In the genomic region with DNA sequence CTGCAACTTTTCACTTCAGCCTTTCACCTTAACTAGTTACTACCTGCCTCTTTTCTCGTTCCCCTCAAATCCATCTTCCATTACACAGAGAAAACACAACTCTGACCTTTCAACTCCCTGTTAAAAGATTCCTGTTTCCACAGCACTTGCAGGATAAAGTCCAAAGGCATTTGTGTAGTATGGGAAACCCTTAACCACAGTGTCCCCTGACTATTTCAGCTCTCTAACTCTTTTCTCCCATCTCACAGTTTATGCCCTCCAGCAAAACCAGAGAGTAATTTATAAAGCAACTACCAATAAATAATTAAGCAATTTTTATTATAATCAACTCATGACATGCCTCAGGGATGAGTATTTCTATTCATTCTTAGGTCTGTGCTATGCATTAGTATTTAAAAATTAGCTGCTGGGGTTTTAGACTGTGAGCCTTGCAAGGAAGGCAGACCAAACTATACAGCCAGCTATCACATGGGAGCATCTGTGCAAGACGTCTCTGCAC, we compare ENCODE assay signal across 25 cellular contexts. TPM values are rescaled to one million over a fixed set of nuclear protein-coding genes. Genes with fewer than 3 reads are reported as not detected.
A peak's percentile ranks its signal among the peaks of the same experiment; 100 is the strongest.
DNase-seq lines count a peak whose midpoint lies in the region; ATAC-seq and TF ChIP-seq lines count a peak whose summit lies in the region.
"Had no signal": no experiment of that assay in that cellular context is flagged by ENCODE, and none has a peak within 500 bp of the region (broad histone marks: within the 10 kb centered on the region; RNA-seq: fewer than 3 reads in every experiment).

No MANE protein-coding gene starts in this region.

- no peaks in the 10 kb centered on the region for H3K27me3 Mint-ChIP-seq in neural progenitor cell (ENCODE audit: insufficient read depth, low read depth)
- peaks cover 13% of the 10 kb centered on the region for H3K27me3 Mint-ChIP-seq in CD8-positive, alpha-beta T cell (ENCODE audit: low read depth)

- H3K9ac ChIP-seq in neural progenitor cell = no peak overlapping the region

- H3K4me1 ChIP-seq in neural progenitor cell = peaks cover 7% of the 10 kb centered on the region
- no peaks in the 10 kb centered on the region for H3K4me1 ChIP-seq in CD8-positive, alpha-beta T cell (ENCODE audit: insufficient read depth, low read length)
- H3K4me1 ChIP-seq: left lung had no signal

- H3K9me3 Mint-ChIP-seq in neural progenitor cell = peaks cover 4% of the 10 kb centered on the region
- no peaks in the 10 kb centered on the region for H3K9me3 Mint-ChIP-seq in CD8-positive, alpha-beta T cell
- no peaks in the 10 kb centered on the region for H3K9me3 Mint-ChIP-seq in stimulated activated effector memory CD8-positive, alpha-beta T cell treated with anti-CD3 and anti-CD28 coated beads, Interleukin-12 subunit alpha, Interleukin-12 subunit beta, amount 100 ng/mL, for 72 hours
- H3K9me3 Mint-ChIP-seq: activated T-helper 2 cell treated with anti-CD3 and anti-CD28 coated beads, Interferon-gamma antibody, Interleukin-2, Interleukin-4, amounts not matched to agents 10 μg/mL and 5 μg/mL and 100 μg/mL, durations not matched to agents 14 hours and 24 hours and 36 hours; naive B cell had no signal

- H2AFZ ChIP-seq in neural progenitor cell (replicated peaks) = peak overlapping the region; percentile 7

- no peak overlapping the region for H3K27ac Mint-ChIP-seq in neural progenitor cell
- no peak overlapping the region for H3K27ac Mint-ChIP-seq in CD8-positive, alpha-beta T cell
- H3K27ac Mint-ChIP-seq in stimulated activated effector memory CD8-positive, alpha-beta T cell treated with anti-CD3 and anti-CD28 coated beads, Interleukin-12 subunit alpha, Interleukin-12 subunit beta, amount 100 ng/mL, for 72 hours = no peak overlapping the region
- H3K27ac Mint-ChIP-seq: activated naive CD8-positive, alpha-beta T cell; activated T-helper 2 cell treated with anti-CD3 and anti-CD28 coated beads, Interferon-gamma antibody, Interleukin-2, Interleukin-4, amounts not matched to agents 10 μg/mL and 5 μg/mL and 100 μg/mL, durations not matched to agents 14 hours and 24 hours and 36 hours; naive B cell had no signal

- DNase-seq in HuH-7.5 (ENCODE audit: low spot score) = peak; percentile 15
- DNase-seq in NCI-H146 (lab: John Stamatoyannopoulos, UW) = peak; percentile 17
- DNase-seq in epithelial cell of proximal tubule (ENCODE audit: low read depth) = peak; percentile 6
- no peak for DNase-seq in neural progenitor cell (ENCODE audit: low spot score)
- DNase-seq in CD8-positive, alpha-beta T cell = no peak
- DNase-seq in stimulated activated effector memory CD8-positive, alpha-beta T cell treated with anti-CD3 and anti-CD28 coated beads, Interleukin-12 subunit alpha, Interleukin-12 subunit beta, amount 100 ng/mL, for 72 hours (ENCODE audit: low spot score in 2 of 2) = no peak
- DNase-seq: activated CD4-positive, alpha-beta T cell treated with anti-CD3 and anti-CD28 coated beads, Interleukin-2, amount 50 U/mL, for 4 hours; activated CD8-positive, alpha-beta memory T cell treated with anti-CD3 and anti-CD28 coated beads, Interleukin-2, amount 50 U/mL, for 48 hours; cerebellar nuclear complex; HCEC 1CT; head of caudate nucleus; left lung; naive B cell; pancreas; right cardiac atrium; stimulated activated CD4-positive, alpha-beta T cell treated with anti-CD3 and anti-CD28 coated beads, Interleukin-4, amount 100 ng/mL, for 4 hours; stimulated activated naive CD8-positive, alpha-beta T cell treated with anti-CD3 and anti-CD28 coated beads, Interleukin-15, Interleukin-2, amounts not matched to agents 100 U/mL and 50 U/mL, for 24 hours; T-helper 9 cell had no signal

- no peak overlapping the region for H3K4me3 Mint-ChIP-seq in neural progenitor cell
- no peak overlapping the region for H3K4me3 Mint-ChIP-seq in CD8-positive, alpha-beta T cell
- no peak overlapping the region for H3K4me3 Mint-ChIP-seq in stimulated activated effector memory CD8-positive, alpha-beta T cell treated with anti-CD3 and anti-CD28 coated beads, Interleukin-12 subunit alpha, Interleukin-12 subunit beta, amount 100 ng/mL, for 72 hours
- H3K4me3 Mint-ChIP-seq: activated naive CD8-positive, alpha-beta T cell; naive B cell had no signal

- ATAC-seq in CD8-positive, alpha-beta T cell = no peak
- no peak for ATAC-seq in HG03175 (IDR thresholded peaks at IDR 0.05; ENCODE audit: unreplicated experiment)
- ATAC-seq in stimulated activated effector memory CD8-positive, alpha-beta T cell treated with anti-CD3 and anti-CD28 coated beads, Interleukin-12 subunit alpha, Interleukin-12 subunit beta, amount 100 ng/mL, for 72 hours = no peak
- ATAC-seq: left lung; right cardiac atrium; stimulated activated naive CD8-positive, alpha-beta T cell treated with anti-CD3 and anti-CD28 coated beads, Interleukin-15, Interleukin-2, amounts not matched to agents 100 U/mL and 50 U/mL, for 24 hours had no signal

- peaks cover 17% of the 10 kb centered on the region for H3K4me1 Mint-ChIP-seq in neural progenitor cell
- H3K4me1 Mint-ChIP-seq in CD8-positive, alpha-beta T cell (ENCODE audit: low read depth) = no peaks in the 10 kb centered on the region
- no peaks in the 10 kb centered on the region for H3K4me1 Mint-ChIP-seq in stimulated activated effector memory CD8-positive, alpha-beta T cell treated with anti-CD3 and anti-CD28 coated beads, Interleukin-12 subunit alpha, Interleukin-12 subunit beta, amount 100 ng/mL, for 72 hours
- H3K4me1 Mint-ChIP-seq: naive B cell had no signal

- H4K20me1 ChIP-seq in neural progenitor cell (ENCODE audit: low read depth) = no peaks in the 10 kb centered on the region

- no peaks in the 10 kb centered on the region for H3K36me3 ChIP-seq in neural progenitor cell
- no peaks in the 10 kb centered on the region for H3K36me3 ChIP-seq in CD8-positive, alpha-beta T cell (ENCODE audit: insufficient read depth, low read length)
- H3K36me3 ChIP-seq: left lung, pancreas had no signal

- no peaks in the 10 kb centered on the region for H3K27me3 ChIP-seq in neural progenitor cell
- no peaks in the 10 kb centered on the region for H3K27me3 ChIP-seq in CD8-positive, alpha-beta T cell (ENCODE audit: insufficient read depth, low read length)
- H3K27me3 ChIP-seq: left lung, pancreas had no signal

- peaks cover 4% of the 10 kb centered on the region for H3K9me3 ChIP-seq in neural progenitor cell (ENCODE audit: low read depth)
- no peaks in the 10 kb centered on the region for H3K9me3 ChIP-seq in CD8-positive, alpha-beta T cell (ENCODE audit: low read length)
- H3K9me3 ChIP-seq: pancreas, thoracic aorta had no signal

- TF ChIP-seq CTCF in epithelial cell of proximal tubule (conservative IDR thresholded peaks at IDR 0.05; ENCODE audit: low read depth, low read length) (no peak), neural progenitor cell (IDR thresholded peaks at IDR 0.05) (no peak)
- no peak for TF ChIP-seq CTCF in CD8-positive, alpha-beta T cell (IDR thresholded peaks at IDR 0.05)

- H3F3A ChIP-seq in neural progenitor cell (ENCODE audit: low read depth) = peaks cover 5% of the 10 kb centered on the region

- no peak overlapping the region for H3K4me2 ChIP-seq in neural progenitor cell

- POLR2A ChIA-PET in CD8-positive, alpha-beta T cell (lab: Charles Lee) = interaction anchor here (0.9 kb wide), 1 partner anchor 65 kb away, joined by 3 read pairs; no protein-coding TSS in a partner anchor

- intact Hi-C loops in CD8-positive, alpha-beta T cell (cut with DNase I, micrococcal nuclease) = loop anchor here (5.0 kb wide), 2 partner anchors 67 to 802 kb away; no protein-coding TSS in a partner anchor

- H3K27ac ChIP-seq in neural progenitor cell = no peak overlapping the region
- no peak overlapping the region for H3K27ac ChIP-seq in CD8-positive, alpha-beta T cell (ENCODE audit: low read depth, low read length)
- H3K27ac ChIP-seq: C4-2B, left lung, pancreas, RWPE1, thoracic aorta had no signal

- H3K4me3 ChIP-seq in epithelial cell of proximal tubule (ENCODE audit: low read depth, low read length) (no peak overlapping the region), neural progenitor cell (no peak overlapping the region)
- no peak overlapping the region for H3K4me3 ChIP-seq in CD8-positive, alpha-beta T cell (ENCODE audit: low read depth, low read length)
- H3K4me3 ChIP-seq: left lung, pancreas, thoracic aorta had no signal

- H3K36me3 Mint-ChIP-seq in neural progenitor cell = no peaks in the 10 kb centered on the region
- no peaks in the 10 kb centered on the region for H3K36me3 Mint-ChIP-seq in CD8-positive, alpha-beta T cell
- H3K36me3 Mint-ChIP-seq in stimulated activated effector memory CD8-positive, alpha-beta T cell treated with anti-CD3 and anti-CD28 coated beads, Interleukin-12 subunit alpha, Interleukin-12 subunit beta, amount 100 ng/mL, for 72 hours = no peaks in the 10 kb centered on the region
- H3K36me3 Mint-ChIP-seq: activated naive CD8-positive, alpha-beta T cell; naive B cell had no signal

- CTCF ChIA-PET in CD8-positive, alpha-beta T cell (lab: Charles Lee) = interaction anchor here (2.8 to 3.1 kb wide), 2 partner anchors 9 to 1031 kb away, joined by 9 to 14 read pairs; no protein-coding TSS in a partner anchor

- H3K79me2 ChIP-seq in neural progenitor cell (ENCODE audit: low read depth) = no peaks in the 10 kb centered on the region

RNA-seq across cellular contexts. Expression of gene COL1A2, which starts 51.0 kb away (rescaled TPM):
- total RNA-seq in epithelial cell of proximal tubule (1.0 and 10.9 TPM in 2 replicates), neural progenitor cell (ENCODE audit: low replicate concordance) (28.0 and 47.9 TPM in 2 replicates)
- not detected for total RNA-seq in CD8-positive, alpha-beta T cell
- total RNA-seq: MCF 10A had no signal

Comparison
In these comparisons a context has a peak if more than half of its experiments do, and no peak if none do; other contexts are left out.
1. DNase-seq: peak in HuH-7.5 (single experiment), NCI-H146 (single experiment) and epithelial cell of proximal tubule (single experiment); none in neural progenitor cell (single experiment), CD8-positive, alpha-beta T cell (0 of 7) and stimulated activated effector memory CD8-positive, alpha-beta T cell treated with anti-CD3 and anti-CD28 coated beads, Interleukin-12 subunit alpha, Interleukin-12 subunit beta, amount 100 ng/mL, for 72 hours (0 of 2).